Comparison of ENCODE assay signal across 10 cellular contexts in the genomic region with DNA sequence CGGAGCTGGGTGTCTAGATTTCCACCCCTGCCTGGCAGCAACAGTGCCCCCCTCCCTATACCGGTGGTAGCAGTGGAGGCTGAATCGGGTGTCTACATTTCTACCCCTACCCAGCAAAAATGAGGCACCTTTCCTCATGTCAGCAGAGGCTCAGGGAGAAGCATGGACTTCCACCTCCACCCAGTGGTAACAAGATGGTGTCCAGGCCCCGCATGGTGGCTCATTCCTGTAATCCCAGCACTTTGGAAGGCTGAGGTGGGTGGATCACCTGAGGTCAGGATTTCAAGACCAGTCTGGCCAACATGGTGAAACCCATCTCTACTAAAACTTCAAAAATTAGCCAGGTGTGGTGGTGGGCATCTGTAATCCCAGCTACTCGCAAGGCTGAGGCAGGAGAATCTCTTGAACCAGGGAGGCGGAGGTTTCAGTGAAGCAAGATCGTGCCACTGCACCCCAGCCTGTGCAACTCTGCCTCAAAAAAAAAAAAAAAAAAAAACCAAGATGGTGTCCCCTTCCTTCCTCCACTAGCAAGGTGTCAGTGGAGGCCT. TPM values are rescaled to one million over a fixed set of nuclear protein-coding genes. Genes with fewer than 3 reads are reported as not detected.
DNase-seq lines count a peak whose midpoint lies in the region; ATAC-seq and TF ChIP-seq lines count a peak whose summit lies in the region.
"Had no signal": no experiment of that assay in that cellular context is flagged by ENCODE, and none has a peak within 500 bp of the region (broad histone marks: within the 10 kb centered on the region; RNA-seq: fewer than 3 reads in every experiment).

No MANE protein-coding gene starts in this region.

- no peaks in the 10 kb centered on the region for H3K9me3 ChIP-seq in CD4-positive, alpha-beta T cell (ENCODE audit: control insufficient read depth, low read length)
- H3K9me3 ChIP-seq: tibial artery had no signal

- H3K4me1 Mint-ChIP-seq in CD4-positive, alpha-beta T cell (ENCODE audit: low read depth), result peaks cover 7% of the 10 kb centered on the region
- 0 out of 2 replicates have a peak, but pooled peaks cover 5% of the 10 kb centered on the region for H3K4me1 Mint-ChIP-seq in HFFc6 (ENCODE audit: low read depth)
- peaks cover 0 to 8% of the 10 kb centered on the region in 2 donors for H3K4me1 Mint-ChIP-seq in natural killer cell treated with Interleukin-12 subunit alpha and Interleukin-12 subunit beta and Interleukin-15 and Interleukin-18, amount 100 ng/mL, for 72 hours (ENCODE audit: low read depth in 2 of 2)

- no peaks in the 10 kb centered on the region for H3K27me3 Mint-ChIP-seq in CD4-positive, alpha-beta T cell
- H3K27me3 Mint-ChIP-seq in HFFc6 (ENCODE audit: insufficient read depth), result peaks cover 11% of the 10 kb centered on the region
- no peaks in the 10 kb centered on the region for H3K27me3 Mint-ChIP-seq in natural killer cell treated with Interleukin-12 subunit alpha and Interleukin-12 subunit beta and Interleukin-15 and Interleukin-18, amount 100 ng/mL, for 72 hours

- no peaks in the 10 kb centered on the region for H3K27me3 ChIP-seq in CD4-positive, alpha-beta T cell (ENCODE audit: control insufficient read depth, insufficient read depth, low read length)
- H3K27me3 ChIP-seq: tibial artery had no signal

- TF ChIP-seq CTCF in CD4-positive, alpha-beta T cell (IDR thresholded peaks at IDR 0.05), result no peak
- TF ChIP-seq CTCF in HFFc6 (IDR thresholded peaks at IDR 0.05), result no peak

- no peaks in the 10 kb centered on the region for H3K36me3 Mint-ChIP-seq in CD4-positive, alpha-beta T cell (ENCODE audit: low read depth)
- H3K36me3 Mint-ChIP-seq in HFFc6 (ENCODE audit: low read depth), result no peaks in the 10 kb centered on the region
- no peaks in the 10 kb centered on the region for H3K36me3 Mint-ChIP-seq in activated naive CD4-positive, alpha-beta T cell treated with anti-CD3 and anti-CD28 coated beads, Interleukin-2, amount 50 U/mL, for 72 hours
- no peaks in the 10 kb centered on the region for H3K36me3 Mint-ChIP-seq in natural killer cell treated with Interleukin-12 subunit alpha and Interleukin-12 subunit beta and Interleukin-15 and Interleukin-18, amount 100 ng/mL, for 72 hours

- H3K27ac Mint-ChIP-seq in CD4-positive, alpha-beta T cell, result peak overlapping the region; percentile 42
- H3K27ac Mint-ChIP-seq in HFFc6, result no peak overlapping the region
- H3K27ac Mint-ChIP-seq in activated naive CD4-positive, alpha-beta T cell treated with anti-CD3 and anti-CD28 coated beads, Interleukin-2, amount 50 U/mL, for 72 hours, result peak overlapping the region; percentile 56 to 92
- no peak overlapping the region for H3K27ac Mint-ChIP-seq in natural killer cell treated with Interleukin-12 subunit alpha and Interleukin-12 subunit beta and Interleukin-15 and Interleukin-18, amount 100 ng/mL, for 72 hours

- no peak for DNase-seq in CD4-positive, alpha-beta T cell
- no peak for DNase-seq in HFFc6
- no peak for DNase-seq in activated naive CD4-positive, alpha-beta T cell treated with anti-CD3 and anti-CD28 coated beads, Interleukin-2, amount 50 U/mL, for 72 hours (ENCODE audit: low spot score in 2 of 2)
- DNase-seq in natural killer cell treated with Interleukin-12 subunit alpha and Interleukin-12 subunit beta and Interleukin-15 and Interleukin-18, amount 100 ng/mL, for 72 hours (ENCODE audit: low spot score), result no peak
- DNase-seq in dedifferentiated amniotic fluid mesenchymal stem cell (ENCODE audit: extremely low spot score), result no peak
- DNase-seq in NCI-H226, result no peak
- no peak for DNase-seq in retina

- H3K27ac ChIP-seq in CD4-positive, alpha-beta T cell (ENCODE audit: low read depth, low read length), result no peak overlapping the region
- H3K27ac ChIP-seq: tibial artery had no signal

- intact Hi-C loops in CD4-positive, alpha-beta T cell (cut with DNase I, micrococcal nuclease), result no loop called here

- H3K9me3 Mint-ChIP-seq in CD4-positive, alpha-beta T cell, result no peaks in the 10 kb centered on the region
- H3K9me3 Mint-ChIP-seq in HFFc6, result no peaks in the 10 kb centered on the region
- no peaks in the 10 kb centered on the region for H3K9me3 Mint-ChIP-seq in activated naive CD4-positive, alpha-beta T cell treated with anti-CD3 and anti-CD28 coated beads, Interleukin-2, amount 50 U/mL, for 72 hours
- no peaks in the 10 kb centered on the region for H3K9me3 Mint-ChIP-seq in natural killer cell treated with Interleukin-12 subunit alpha and Interleukin-12 subunit beta and Interleukin-15 and Interleukin-18, amount 100 ng/mL, for 72 hours

- peak; percentile 23 for ATAC-seq in CD4-positive, alpha-beta T cell (ENCODE audit: poor library complexity)
- ATAC-seq in activated naive CD4-positive, alpha-beta T cell treated with anti-CD3 and anti-CD28 coated beads, Interleukin-2, amount 50 U/mL, for 72 hours, result peak in 1 of 2 donors; percentile 15
- ATAC-seq in natural killer cell treated with Interleukin-12 subunit alpha and Interleukin-12 subunit beta and Interleukin-15 and Interleukin-18, amount 100 ng/mL, for 72 hours, result peak in 1 of 2 donors; percentile 8
- no peak for ATAC-seq in HG02588 (IDR thresholded peaks at IDR 0.05; ENCODE audit: unreplicated experiment)

- CTCF ChIA-PET in CD4-positive, alpha-beta T cell (lab: Charles Lee), result interaction anchor here (1.1 kb wide), 1 partner anchor 14 kb away, joined by 4 read pairs; no protein-coding TSS in a partner anchor

- H3K4me3 Mint-ChIP-seq in CD4-positive, alpha-beta T cell, result peak overlapping the region; percentile 82
- H3K4me3 Mint-ChIP-seq in HFFc6, result peak overlapping the region; percentile 64
- H3K4me3 Mint-ChIP-seq in natural killer cell treated with Interleukin-12 subunit alpha and Interleukin-12 subunit beta and Interleukin-15 and Interleukin-18, amount 100 ng/mL, for 72 hours, result peak overlapping the region; percentile 27

- POLR2A ChIA-PET in CD4-positive, alpha-beta T cell (lab: Charles Lee), result interaction anchor here (0.8 to 1.2 kb wide), 3 partner anchors 10 to 77 kb away, joined by 3 read pairs; no protein-coding TSS in a partner anchor

RNA-seq across cellular contexts. Expression of a gene that starts 35.5 kb away (rescaled TPM):
- total RNA-seq in CD4-positive, alpha-beta T cell, result not detected
- not detected for total RNA-seq in HFFc6 (2021; fragmentation: NEBNext Ultra II Directional; extraction: Animal tissue kit (Norgen Biotek cat#: 25700))
- total RNA-seq in activated naive CD4-positive, alpha-beta T cell treated with anti-CD3 and anti-CD28 coated beads, Interleukin-2, amount 50 U/mL, for 72 hours, result not detected
- total RNA-seq in natural killer cell treated with Interleukin-12 subunit alpha and Interleukin-12 subunit beta and Interleukin-15 and Interleukin-18, amount 100 ng/mL, for 72 hours, result not detected
- total RNA-seq: bronchial epithelial cell had no signal

Comparison
In these comparisons a context has a peak if more than half of its experiments do, and no peak if none do; other contexts are left out.
1. H3K27ac Mint-ChIP-seq: peak in CD4-positive, alpha-beta T cell (single experiment) and activated naive CD4-positive, alpha-beta T cell treated with anti-CD3 and anti-CD28 coated beads, Interleukin-2, amount 50 U/mL, for 72 hours (2 of 2); none in HFFc6 (single experiment) and natural killer cell treated with Interleukin-12 subunit alpha and Interleukin-12 subunit beta and Interleukin-15 and Interleukin-18, amount 100 ng/mL, for 72 hours (0 of 2).
2. H3K4me3 Mint-ChIP-seq: peak in every context shown above with its lines; median percentile 82 in CD4-positive, alpha-beta T cell; 64 in HFFc6; 27 in natural killer cell treated with Interleukin-12 subunit alpha and Interleukin-12 subunit beta and Interleukin-15 and Interleukin-18, amount 100 ng/mL, for 72 hours.